ENCODE assay signal across 18 cellular contexts in genomic region chr4:46839128-46839527, GRCh38.
DNase-seq lines count a peak whose midpoint lies in the region; ATAC-seq and TF ChIP-seq lines count a peak whose summit lies in the region.
"Had no signal": no experiment of that assay in that cellular context is flagged by ENCODE, and none has a peak within 500 bp of the region (broad histone marks: within the 10 kb centered on the region; RNA-seq: fewer than 3 reads in every experiment).

No MANE protein-coding gene starts in this region.

- H3K36me3 ChIP-seq in Karpas-422 (ENCODE audit: insufficient read depth, low read length) (no peaks in the 10 kb centered on the region), endodermal cell (ENCODE audit: control insufficient read depth, insufficient read depth, low read length) (no peaks in the 10 kb centered on the region), prostate gland (no peaks in the 10 kb centered on the region)
- H3K36me3 ChIP-seq: SJSA1, upper lobe of left lung had no signal

- no peak overlapping the region for H3K27ac ChIP-seq in Karpas-422 (ENCODE audit: low read length)
- no peak overlapping the region for H3K27ac ChIP-seq in endodermal cell (ENCODE audit: low read depth, low read length)
- no peak overlapping the region for H3K27ac ChIP-seq in prostate gland
- H3K27ac ChIP-seq: SJSA1, upper lobe of left lung had no signal

- H3K4me1 Mint-ChIP-seq in endodermal cell, result peaks cover 5% of the 10 kb centered on the region
- H3K4me1 Mint-ChIP-seq: activated naive CD8-positive, alpha-beta T cell treated with anti-CD3 and anti-CD28 coated beads for 36 hours had no signal

- H3K4me3 ChIP-seq in Karpas-422 (ENCODE audit: low read length), result no peak overlapping the region
- no peak overlapping the region for H3K4me3 ChIP-seq in endodermal cell (ENCODE audit: low read length)
- no peak overlapping the region for H3K4me3 ChIP-seq in prostate gland
- H3K4me3 ChIP-seq: SJSA1, upper lobe of left lung had no signal

- no peaks in the 10 kb centered on the region for H3K79me2 ChIP-seq in Karpas-422 (ENCODE audit: low read length)

- no peaks in the 10 kb centered on the region for H3K9me3 ChIP-seq in Karpas-422 (ENCODE audit: low read length)
- no peaks in the 10 kb centered on the region for H3K9me3 ChIP-seq in endodermal cell (ENCODE audit: control insufficient read depth, low read length)
- H3K9me3 ChIP-seq in prostate gland, result no peaks in the 10 kb centered on the region
- H3K9me3 ChIP-seq: SJSA1, upper lobe of left lung had no signal

- ATAC-seq in GM18867 (IDR thresholded peaks at IDR 0.05; ENCODE audit: unreplicated experiment) (peak; percentile 87), HG02798 (IDR thresholded peaks at IDR 0.05; ENCODE audit: poor library complexity, unreplicated experiment) (no peak)
- ATAC-seq: HCT116, left cardiac atrium had no signal

- TF ChIP-seq CTCF in endodermal cell (conservative IDR thresholded peaks at IDR 0.05), result no peak
- no peak for TF ChIP-seq CTCF in prostate gland (IDR thresholded peaks at IDR 0.05)

- H3K4me3 Mint-ChIP-seq in endodermal cell, result no peak overlapping the region
- H3K4me3 Mint-ChIP-seq: activated naive CD8-positive, alpha-beta T cell treated with anti-CD3 and anti-CD28 coated beads for 36 hours; CD4-positive, CD25-positive, alpha-beta regulatory T cell had no signal

- no peaks in the 10 kb centered on the region for H3K27me3 Mint-ChIP-seq in endodermal cell (ENCODE audit: insufficient read depth)
- H3K27me3 Mint-ChIP-seq: activated naive CD8-positive, alpha-beta T cell treated with anti-CD3 and anti-CD28 coated beads for 36 hours; CD4-positive, CD25-positive, alpha-beta regulatory T cell had no signal

- WGBS in endodermal cell (ENCODE audit: insufficient coverage in 1 of 2, insufficient read length in 1 of 2), 2 experiments, result 63 to 66% methylated on average over 1 of the region's 1 CpG
- 48% methylated on average over 1 of the region's 1 CpG for WGBS in prostate gland

- H4K20me1 ChIP-seq in Karpas-422 (ENCODE audit: insufficient read depth, low read depth, low read length), result no peaks in the 10 kb centered on the region

- no peak for TF ChIP-seq POLR2A in prostate gland (IDR thresholded peaks at IDR 0.05)

- no peaks in the 10 kb centered on the region for H3K36me3 Mint-ChIP-seq in endodermal cell (ENCODE audit: low read depth)
- H3K36me3 Mint-ChIP-seq: activated naive CD8-positive, alpha-beta T cell treated with anti-CD3 and anti-CD28 coated beads for 36 hours; CD4-positive, CD25-positive, alpha-beta regulatory T cell had no signal

- H3K4me2 ChIP-seq in Karpas-422 (ENCODE audit: low read depth, low read length, poor library complexity, severe bottlenecking), result no peak overlapping the region

- no peak overlapping the region for H2AFZ ChIP-seq in Karpas-422 (ENCODE audit: low read length)

- no peaks in the 10 kb centered on the region for H3K4me1 ChIP-seq in Karpas-422 (ENCODE audit: low read length)
- no peaks in the 10 kb centered on the region for H3K4me1 ChIP-seq in endodermal cell (ENCODE audit: control insufficient read depth, insufficient read depth, low read length)
- no peaks in the 10 kb centered on the region for H3K4me1 ChIP-seq in prostate gland (replicated peaks)
- H3K4me1 ChIP-seq: SJSA1, upper lobe of left lung had no signal

- H3K27ac Mint-ChIP-seq in endodermal cell, result peak overlapping the region; percentile 53
- H3K27ac Mint-ChIP-seq: activated naive CD8-positive, alpha-beta T cell treated with anti-CD3 and anti-CD28 coated beads for 36 hours; CD4-positive, CD25-positive, alpha-beta regulatory T cell had no signal

- H3K9me2 ChIP-seq in Karpas-422 (replicated peaks; ENCODE audit: insufficient read depth, low read length), result no peaks in the 10 kb centered on the region

- intact Hi-C loops in prostate gland (cut with DNase I), result no loop called here

- DNase-seq in Karpas-422 (peak; percentile 34), endodermal cell (peak; percentile 65), putamen (ENCODE audit: low spot score) (peak; percentile 65), NOMO-1 treated with DMSO at 0.1 percent for 48 hours (lab: John Stamatoyannopoulos, UW; ENCODE audit: unreplicated experiment) (no peak), prostate gland (ENCODE audit: low spot score) (no peak)
- DNase-seq: activated CD4-positive, alpha-beta T cell treated with anti-CD3 and anti-CD28 coated beads for 4 hours; activated naive CD8-positive, alpha-beta T cell treated with anti-CD3 and anti-CD28 coated beads for 36 hours; CD4-positive, CD25-positive, alpha-beta regulatory T cell; left cardiac atrium; NCI-H1930; stimulated activated CD4-positive, alpha-beta T cell treated with anti-CD3 and anti-CD28 coated beads, Interleukin-1b, Interleukin-23, amount 100 ng/mL, for 48 hours; stimulated activated CD8-positive, alpha-beta memory T cell treated with anti-CD3 and anti-CD28 coated beads, Interleukin-4, amount 100 ng/mL, for 48 hours; T1000; upper lobe of left lung had no signal

- H3K9ac ChIP-seq in Karpas-422 (ENCODE audit: low read length), result no peak overlapping the region
- no peak overlapping the region for H3K9ac ChIP-seq in endodermal cell (ENCODE audit: extremely low read depth, low read length, poor library complexity, severe bottlenecking)

- H3K9me3 Mint-ChIP-seq in endodermal cell, result no peaks in the 10 kb centered on the region
- H3K9me3 Mint-ChIP-seq: activated naive CD8-positive, alpha-beta T cell treated with anti-CD3 and anti-CD28 coated beads for 36 hours; CD4-positive, CD25-positive, alpha-beta regulatory T cell had no signal

- H3K27me3 ChIP-seq in Karpas-422 (ENCODE audit: low read length), result no peaks in the 10 kb centered on the region
- H3K27me3 ChIP-seq in endodermal cell (ENCODE audit: control insufficient read depth, insufficient read depth, low read length, poor library complexity, severe bottlenecking), result no peaks in the 10 kb centered on the region
- no peaks in the 10 kb centered on the region for H3K27me3 ChIP-seq in prostate gland (replicated peaks; ENCODE audit: insufficient read depth)
- H3K27me3 ChIP-seq: SJSA1, upper lobe of left lung had no signal

Comparison
In these comparisons a context has a peak if more than half of its experiments do, and no peak if none do; other contexts are left out.
1. DNase-seq: peak in Karpas-422 (single experiment), endodermal cell (single experiment) and putamen (single experiment); none in NOMO-1 treated with DMSO at 0.1 percent for 48 hours (single experiment) and prostate gland (single experiment).